24 cellular contexts compared by ENCODE assay signal in the genomic region with DNA sequence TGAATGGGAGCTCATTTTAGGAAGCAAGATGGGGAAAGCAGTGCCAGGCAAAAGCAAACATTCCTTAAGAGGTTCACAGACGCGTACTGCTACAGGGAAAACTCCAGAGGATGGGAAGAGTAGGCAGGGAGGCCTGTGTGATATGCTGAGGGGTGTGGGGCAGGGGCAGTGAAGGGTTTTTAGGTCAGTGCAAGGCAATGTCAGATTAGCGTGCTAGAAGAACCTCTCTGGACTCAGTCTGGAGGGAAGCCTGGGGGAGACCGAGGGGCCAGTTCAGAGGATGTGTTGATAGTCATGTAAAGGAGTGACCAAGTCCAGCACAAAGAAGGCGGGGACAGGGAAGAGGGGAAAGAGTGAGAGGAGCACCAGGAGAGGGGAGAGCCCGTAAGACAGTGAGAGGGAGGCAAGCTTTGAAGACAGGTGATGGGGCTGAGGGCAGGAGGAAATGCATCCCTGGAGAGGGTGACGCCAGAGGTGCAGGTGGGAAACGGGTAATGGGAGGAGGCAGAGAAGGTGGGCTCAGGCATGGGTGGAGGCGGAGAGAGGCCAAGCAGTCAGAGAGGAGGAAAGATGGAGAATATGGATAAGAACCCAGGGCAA.
"Had no signal": no experiment of that assay in that cellular context is flagged by ENCODE, and none has a peak within 500 bp of the region (broad histone marks: within the 10 kb centered on the region; RNA-seq: fewer than 3 reads in every experiment).

No MANE protein-coding gene starts in this region.

- H3K4me2 ChIP-seq: neural progenitor cell had no signal

- ATAC-seq: upper lobe of right lung had no signal

- DNase-seq: hypothalamus; immature natural killer cell; left ventricle myocardium inferior; mesendoderm; naive B cell; natural killer cell; nephron progenitor cell; pancreas; posterior cingulate gyrus; retina; right cardiac atrium; sigmoid colon; small intestine; spleen; stimulated activated CD4-positive, alpha-beta T cell treated with anti-CD3 and anti-CD28 coated beads, Interleukin-4, amount 100 ng/mL, for 24 hours; stimulated activated naive CD4-positive, alpha-beta T cell; tibial artery; trophoblast cell; upper lobe of right lung had no signal

- H3K36me3 ChIP-seq: left ventricle myocardium inferior, neural progenitor cell, pancreas, prostate gland, sigmoid colon, spleen, suprapubic skin, thoracic aorta, tibial artery, upper lobe of right lung had no signal

- H3K4me1 ChIP-seq: pancreas, prostate gland, suprapubic skin, tibial artery, upper lobe of right lung had no signal

- H3K27ac ChIP-seq: left ventricle myocardium inferior, neural progenitor cell, pancreas, prostate gland, sigmoid colon, spleen, suprapubic skin, thoracic aorta, tibial artery, upper lobe of right lung had no signal

- H3K27me3 ChIP-seq: neural progenitor cell, pancreas, sigmoid colon, upper lobe of right lung had no signal

- H3K9ac ChIP-seq: neural progenitor cell had no signal

- H3K4me3 ChIP-seq: left ventricle myocardium inferior, lung, neural progenitor cell, pancreas, prostate gland, sigmoid colon, spleen, suprapubic skin, thoracic aorta, tibial artery, upper lobe of right lung had no signal

- H3K9me3 ChIP-seq: left ventricle myocardium inferior, pancreas, prostate gland, sigmoid colon, spleen, suprapubic skin, thoracic aorta, tibial artery, upper lobe of right lung had no signal

- H2AFZ ChIP-seq: neural progenitor cell had no signal
